ENCODE assay signal across 12 cellular contexts in genomic region chr3:42099020-42099765, GRCh38. TPM values are rescaled to one million over a fixed set of nuclear protein-coding genes. Genes with fewer than 3 reads are reported as not detected.
DNase-seq lines count a peak whose midpoint lies in the region; ATAC-seq, FAIRE-seq and TF ChIP-seq lines count a peak whose summit lies in the region.
"Had no signal": no experiment of that assay in that cellular context is flagged by ENCODE, and none has a peak within 500 bp of the region (broad histone marks: within the 10 kb centered on the region; RNA-seq: fewer than 3 reads in every experiment).

No MANE protein-coding gene starts in this region.

- H3K4me3 ChIP-seq in K562 (no peak overlapping the region), thyroid gland (replicated peaks in 1 of 3) (no peak overlapping the region)
- H3K4me3 ChIP-seq: thoracic aorta had no signal

- H4K20me1 ChIP-seq in K562 (replicated peaks; ENCODE audit: control insufficient read depth, insufficient read depth, low read length), result peaks cover 11% of the 10 kb centered on the region

- POLR2A ChIA-PET in K562 (lab: Yijun Ruan, JAX), result interaction anchor here (0.5 to 1.0 kb wide), 4 partner anchors 15 to 404 kb away, joined by 3 read pairs; no protein-coding TSS in a partner anchor

- TF ChIP-seq EP300 in K562 (IDR thresholded peaks at IDR 0.05; ENCODE audit: low read length), result no peak

- H2AFZ ChIP-seq in K562 (ENCODE audit: low read depth, low read length), result no peak overlapping the region

- H3K79me2 ChIP-seq in K562 (ENCODE audit: control insufficient read depth, insufficient read depth, low read length), result no peaks in the 10 kb centered on the region

- 60% methylated on average over 17 of the region's 19 CpGs for WGBS in K562 (ENCODE audit: insufficient coverage, low coverage, missing lambda C conversion rate)
- 32 to 47% methylated on average over 19 of the region's 19 CpGs for WGBS in thyroid gland, 2 donors

- FAIRE-seq in K562 (lab: Jason Lieb, UNC), result no peak

- no peak for TF ChIP-seq RAD21 in K562 (CRISPR knock-in tag; conservative IDR thresholded peaks at IDR 0.05 in 1 of 2, IDR thresholded peaks at IDR 0.05 in 1 of 2)

- peaks cover 0 to 4% of the 10 kb centered on the region in 2 experiments; a peak in 1 of 5 replicates for H3K4me1 ChIP-seq in K562 (replicated peaks in 1 of 2; ENCODE audit: control insufficient read depth in 2 of 2, insufficient read depth in 2 of 2, low read length in 2 of 2)
- H3K4me1 ChIP-seq in thyroid gland, result peaks cover 30 to 55% of the 10 kb centered on the region in 2 donors

- H3K36me3 ChIP-seq in K562 (ENCODE audit: control insufficient read depth, insufficient read depth, low read length) (peaks cover 8% of the 10 kb centered on the region; the same call in 1 of the 3 replicates), thyroid gland (no peaks in the 10 kb centered on the region)

- H3K27me3 ChIP-seq in K562 (ENCODE audit: control insufficient read depth in 2 of 2, insufficient read depth in 2 of 2, low read length in 2 of 2) (no peaks in the 10 kb centered on the region), thyroid gland (no peaks in the 10 kb centered on the region)

- CTCF ChIA-PET in K562 (lab: Yijun Ruan, JAX; ENCODE audit: low intra/inter-chr PET ratio), result interaction anchor here (0.6 to 2.4 kb wide), 8 partner anchors 85 to 403 kb away, joined by 3 to 52 read pairs (median 4); no protein-coding TSS in a partner anchor

- peak overlapping the region in 1 of 2 experiments; percentile 32; a peak in 1 of 4 replicates for H3K9ac ChIP-seq in K562 (ENCODE audit: insufficient read depth in 1 of 2, low read depth in 2 of 2, low read length in 2 of 2)

- BruUV-seq in K562 (replicated peaks; lab: Mats Ljungman, UMichigan), result no TSS peak

- H3K27ac ChIP-seq in K562 (ENCODE audit: extremely low read depth, low read depth, low read length), result no peak overlapping the region
- H3K27ac ChIP-seq in thyroid gland, result peak overlapping the region; percentile 42 to 75 (median 75)
- H3K27ac ChIP-seq: 22Rv1, HL-60, thoracic aorta had no signal

- TF ChIP-seq CTCF in K562 (IDR thresholded peaks at IDR 0.05 in 2 of 3, conservative IDR thresholded peaks at IDR 0.05 in 1 of 3; ENCODE audit: insufficient read depth in 2 of 3, low read depth in 1 of 3, low read length in 3 of 3) (no peak), thyroid gland (IDR thresholded peaks at IDR 0.05) (peak in 1 of 6 experiments; percentile 7)

- TF ChIP-seq POLR2A in K562 (conservative IDR thresholded peaks at IDR 0.05) (no peak), thyroid gland (IDR thresholded peaks at IDR 0.05) (no peak)

- ATAC-seq in K562, result peak; percentile 36

- H3K9me3 ChIP-seq in K562 (replicated peaks; ENCODE audit: control insufficient read depth, insufficient read depth, low read depth, low read length) (no peaks in the 10 kb centered on the region), thyroid gland (no peaks in the 10 kb centered on the region)
- H3K9me3 ChIP-seq: thoracic aorta had no signal

- intact Hi-C loops in K562 (cut with micrococcal nuclease), result loop anchor here (1.0 to 5.0 kb wide), 4 partner anchors 86 to 205 kb away; no protein-coding TSS in a partner anchor
- intact Hi-C loops in thyroid gland (cut with DNase I), result loop anchor here (5.0 to 10.0 kb wide), 2 partner anchors 137 to 204 kb away; partner anchors contain the start of gene ULK4

- no peaks in the 10 kb centered on the region for H3K9me1 ChIP-seq in K562 (ENCODE audit: control insufficient read depth, insufficient read depth, low read length)

- no peak overlapping the region for H3K4me2 ChIP-seq in K562 (ENCODE audit: insufficient read depth, low read length)

- DNase-seq in activated effector memory CD4-positive, alpha-beta T cell treated with anti-CD3 and anti-CD28 coated beads, Interleukin-2, amount 50 U/mL, for 16 hours, result peak; percentile 55
- no peak for DNase-seq in activated effector memory CD4-positive, alpha-beta T cell treated with Interleukin-2 at 50 U/mL for 16 hours
- DNase-seq in K562 (ENCODE audit: extremely low read depth in 1 of 4, low spot score in 3 of 4) (no peak), mesenteric fat pad (ENCODE audit: low spot score) (peak; percentile 88), thyroid gland (peak; percentile 91), G401 (ENCODE audit: low spot score) (no peak), cerebellar cortex (ENCODE audit: low spot score) (no peak), mucosa of gallbladder (ENCODE audit: low spot score) (no peak)
- DNase-seq: activated gamma-delta T cell had no signal

- in situ Hi-C loops in K562 (cut with MboI) (loop anchor here (25.0 kb wide), 1 partner anchor 187 kb away; no protein-coding TSS in a partner anchor), G401 (cut with HindIII; ENCODE audit: low sequenced_read_pairs) (no loop called here)

TF ChIP-seq in K562, 482 proteins besides CTCF, POLR2A, EP300 and RAD21:
- TF ChIP-seq CSDE1 (IDR thresholded peaks at IDR 0.05) (no peak), RBBP5 (IDR thresholded peaks at IDR 0.05; ENCODE audit: borderline replicate concordance, insufficient read depth, low read length, poor library complexity, severe bottlenecking) (no peak)

RNA-seq across cellular contexts. Expression of gene TRAK1, which starts 8.0 kb away (rescaled TPM):
- total RNA-seq in K562 (2011; cell fraction: chromatin; rRNA removed; ENCODE audit: low replicate concordance), result 54.4 and 56.3 TPM in 2 replicates
- total RNA-seq in K562 (2011; cell fraction: nucleolus; rRNA removed), result 28.3 and 29.1 TPM in 2 replicates
- total RNA-seq in K562 (2011; cell fraction: nucleoplasm; rRNA removed), result 38.1 and 45.0 TPM in 2 replicates
- 21.7 and 25.8 TPM in 2 replicates for total RNA-seq in K562 (2014; rRNA removed)
- total RNA-seq in K562 (2014; rRNA removed; fragmentation: Illumina TruSeq; extraction: Trizol), result 13.2 and 14.2 TPM in 2 replicates
- 15.5 and 15.6 TPM in 2 replicates for total RNA-seq in K562 (2015; rRNA removed; fragmentation: Illumina TruSeq; extraction: Trizol)
- 27.5 and 28.5 TPM in 2 replicates for total RNA-seq in K562 (2021)
- polyA plus RNA-seq in K562 (2011; rRNA removed), result 17.5 and 24.0 TPM in 2 replicates
- polyA plus RNA-seq in K562 (2011; cell fraction: cytosol; rRNA removed), result 13.7 and 15.9 TPM in 2 replicates
- 46.8 and 47.8 TPM in 2 replicates for polyA plus RNA-seq in K562 (2011; cell fraction: nucleus; rRNA removed)
- polyA plus RNA-seq in K562 (2012), result 16.4 and 21.1 TPM in 2 replicates
- 20.3 and 21.3 TPM in 2 replicates for polyA plus RNA-seq in K562 (2014; fragmentation: Illumina TruSeq; extraction: Trizol)
- 1 to 10 TPM; 5.3 TPM for polyA plus RNA-seq in K562 (2014; fragmentation: Nextera tagmentation; extraction: Ambion mirVana)
- 18.7 and 19.4 TPM in 2 replicates for polyA plus RNA-seq in K562 (2014; rRNA removed)
- polyA minus RNA-seq in K562 (2011; rRNA and poly(A)+ RNA removed), result 24.5 and 36.4 TPM in 2 replicates
- 17.6 and 25.8 TPM in 2 replicates for polyA minus RNA-seq in K562 (2011; cell fraction: cytosol; rRNA and poly(A)+ RNA removed)
- 28.0 and 53.1 TPM in 2 replicates for polyA minus RNA-seq in K562 (2011; cell fraction: nucleus; rRNA and poly(A)+ RNA removed)
- 38.3 TPM for total RNA-seq in mesenteric fat pad
- 10 to 100 TPM; 46.1 to 87.8 (median 76.4) TPM for total RNA-seq in thyroid gland
- total RNA-seq in G401 (2014; rRNA removed; shearing (Covaris generic)), result 17.3 and 17.6 TPM in 2 replicates
- total RNA-seq in mucosa of gallbladder, result 101 TPM

Comparison
In these comparisons a context has a peak if more than half of its experiments do, and no peak if none do; other contexts are left out.
1. DNase-seq: peak in activated effector memory CD4-positive, alpha-beta T cell treated with anti-CD3 and anti-CD28 coated beads, Interleukin-2, amount 50 U/mL, for 16 hours (single experiment), mesenteric fat pad (single experiment) and thyroid gland (2 of 2); none in activated effector memory CD4-positive, alpha-beta T cell treated with Interleukin-2 at 50 U/mL for 16 hours (single experiment), K562 (0 of 4), G401 (single experiment), cerebellar cortex (single experiment) and mucosa of gallbladder (single experiment).